12 cellular contexts compared by ENCODE assay signal in genomic region chr11:41536001-41536568, GRCh38.
DNase-seq lines count a peak whose midpoint lies in the region; ATAC-seq and TF ChIP-seq lines count a peak whose summit lies in the region.
"Had no signal": no experiment of that assay in that cellular context is flagged by ENCODE, and none has a peak within 500 bp of the region (broad histone marks: within the 10 kb centered on the region; RNA-seq: fewer than 3 reads in every experiment).

No MANE protein-coding gene starts in this region.

- H3K27me3 Mint-ChIP-seq in GM23338 (ENCODE audit: insufficient read depth, low read depth, poor library complexity), result no peaks in the 10 kb centered on the region
- no peaks in the 10 kb centered on the region for H3K27me3 Mint-ChIP-seq in neural progenitor cell (ENCODE audit: insufficient read depth, low read depth)
- H3K27me3 Mint-ChIP-seq in naive thymus-derived CD8-positive, alpha-beta T cell, result no peaks in the 10 kb centered on the region
- H3K27me3 Mint-ChIP-seq: B cell had no signal

- H3K4me3 ChIP-seq in GM23338 (no peak overlapping the region), neural progenitor cell (no peak overlapping the region)
- H3K4me3 ChIP-seq: BLaER1 treated with 17β-estradiol and CSF1 and Interleukin-3, amounts not matched to agents 10 nM and 100 nM; HAP-1 had no signal

- H3K36me3 Mint-ChIP-seq in GM23338 (ENCODE audit: low read depth) (no peaks in the 10 kb centered on the region), neural progenitor cell (no peaks in the 10 kb centered on the region)
- peaks cover 0 to 4% (median 0%) of the 10 kb centered on the region in 3 donors for H3K36me3 Mint-ChIP-seq in naive thymus-derived CD8-positive, alpha-beta T cell
- H3K36me3 Mint-ChIP-seq: CD8-positive, alpha-beta T cell had no signal

- TF ChIP-seq CTCF in GM23338 (conservative IDR thresholded peaks at IDR 0.05; ENCODE audit: low read depth in 2 of 2) (no peak), foreskin keratinocyte (conservative IDR thresholded peaks at IDR 0.05) (no peak), neural progenitor cell (IDR thresholded peaks at IDR 0.05) (no peak), RWPE1 (conservative IDR thresholded peaks at IDR 0.05; ENCODE audit: low read depth) (no peak), GM10248 (IDR thresholded peaks at IDR 0.05; ENCODE audit: control extremely low read depth, extremely low read depth, low read depth, missing control alignments) (no peak)

- no peaks in the 10 kb centered on the region for H4K20me1 ChIP-seq in GM23338 (replicated peaks; ENCODE audit: insufficient read depth)
- no peaks in the 10 kb centered on the region for H4K20me1 ChIP-seq in neural progenitor cell (ENCODE audit: low read depth)
- H4K20me1 ChIP-seq: BLaER1 treated with 17β-estradiol and CSF1 and Interleukin-3, amounts not matched to agents 10 nM and 100 nM had no signal

- H3K79me2 ChIP-seq in GM23338 (replicated peaks; ENCODE audit: insufficient read depth) (no peaks in the 10 kb centered on the region), neural progenitor cell (ENCODE audit: low read depth) (no peaks in the 10 kb centered on the region)

- H3K9me3 Mint-ChIP-seq in GM23338, result no peaks in the 10 kb centered on the region
- H3K9me3 Mint-ChIP-seq in neural progenitor cell, result no peaks in the 10 kb centered on the region
- H3K9me3 Mint-ChIP-seq in naive thymus-derived CD8-positive, alpha-beta T cell, result peaks cover 0 to 34% (median 7%) of the 10 kb centered on the region in 9 donors

- ATAC-seq in GM23338 (no peak), foreskin keratinocyte (peak; percentile 52)
- no peak for ATAC-seq in naive thymus-derived CD8-positive, alpha-beta T cell
- ATAC-seq: CD8-positive, alpha-beta T cell; HepG2 had no signal

- POLR2A ChIA-PET in RWPE1 (lab: Yijun Ruan, JAX; ENCODE audit: low non-redundant PET), result no interaction called here
- POLR2A ChIA-PET in naive thymus-derived CD8-positive, alpha-beta T cell (lab: Charles Lee), result no interaction called here
- POLR2A ChIA-PET in GM10248 (lab: Yijun Ruan, JAX), result no interaction called here

- peaks cover 2% of the 10 kb centered on the region; the same call in 1 of the 2 replicates for H3K9me2 ChIP-seq in GM23338 (ENCODE audit: insufficient read depth)

- H3F3A ChIP-seq in GM23338 (replicated peaks; ENCODE audit: low read depth), result no peaks in the 10 kb centered on the region
- no peaks in the 10 kb centered on the region for H3F3A ChIP-seq in neural progenitor cell (ENCODE audit: low read depth)

- no peak for DNase-seq in GM23338 (ENCODE audit: low spot score)
- DNase-seq in foreskin keratinocyte, result peak; percentile 52 to 85
- peak; percentile 9 for DNase-seq in neural progenitor cell (ENCODE audit: low spot score)
- DNase-seq in RWPE1 (ENCODE audit: low spot score), result no peak
- DNase-seq in naive thymus-derived CD8-positive, alpha-beta T cell, result no peak
- no peak for DNase-seq in GM10248 (ENCODE audit: extremely low spot score)
- DNase-seq: Calu3; CD8-positive, alpha-beta T cell had no signal

- H3K36me3 ChIP-seq in GM23338 (ENCODE audit: insufficient read depth) (no peaks in the 10 kb centered on the region), neural progenitor cell (no peaks in the 10 kb centered on the region)
- H3K36me3 ChIP-seq: BLaER1 treated with 17β-estradiol and CSF1 and Interleukin-3, amounts not matched to agents 10 nM and 100 nM; HAP-1 had no signal

- H3K4me2 ChIP-seq in GM23338 (peak overlapping the region; percentile 18; the same call in 1 of the 2 replicates), neural progenitor cell (no peak overlapping the region)
- H3K4me2 ChIP-seq: BLaER1 treated with 17β-estradiol and CSF1 and Interleukin-3, amounts not matched to agents 10 nM and 100 nM had no signal

- H3K9me3 ChIP-seq in neural progenitor cell (ENCODE audit: low read depth), result no peaks in the 10 kb centered on the region
- H3K9me3 ChIP-seq: BLaER1 treated with 17β-estradiol and CSF1 and Interleukin-3, amounts not matched to agents 10 nM and 100 nM; HAP-1 had no signal

- H3K27ac Mint-ChIP-seq in GM23338, result no peak overlapping the region
- H3K27ac Mint-ChIP-seq in neural progenitor cell, result no peak overlapping the region
- H3K27ac Mint-ChIP-seq in naive thymus-derived CD8-positive, alpha-beta T cell, result no peak overlapping the region
- H3K27ac Mint-ChIP-seq: B cell; CD8-positive, alpha-beta T cell had no signal

- H3K4me1 ChIP-seq in GM23338 (ENCODE audit: insufficient read depth) (peaks cover 26% of the 10 kb centered on the region), foreskin keratinocyte (peaks cover 28% of the 10 kb centered on the region), neural progenitor cell (no peaks in the 10 kb centered on the region)
- H3K4me1 ChIP-seq: BLaER1 treated with 17β-estradiol and CSF1 and Interleukin-3, amounts not matched to agents 10 nM and 100 nM; HAP-1 had no signal

- CTCF ChIA-PET in RWPE1 (lab: Yijun Ruan, JAX), result interaction anchor here (0.6 kb wide), 1 partner anchor 1180 kb away, joined by 3 read pairs; no protein-coding TSS in a partner anchor
- CTCF ChIA-PET in GM10248 (lab: Yijun Ruan, JAX), result no interaction called here

- no peaks in the 10 kb centered on the region for H3K27me3 ChIP-seq in GM23338 (ENCODE audit: insufficient read depth)
- no peaks in the 10 kb centered on the region for H3K27me3 ChIP-seq in foreskin keratinocyte
- H3K27me3 ChIP-seq in neural progenitor cell, result no peaks in the 10 kb centered on the region
- H3K27me3 ChIP-seq: BLaER1 treated with 17β-estradiol and CSF1 and Interleukin-3, amounts not matched to agents 10 nM and 100 nM had no signal

- H2AFZ ChIP-seq in GM23338, result peak overlapping the region; percentile 1; the same call in 1 of the 2 replicates
- peak overlapping the region; percentile 89 for H2AFZ ChIP-seq in neural progenitor cell (replicated peaks)

- H3K4me1 Mint-ChIP-seq in GM23338, result peaks cover 16% of the 10 kb centered on the region
- H3K4me1 Mint-ChIP-seq in neural progenitor cell, result peaks cover 4% of the 10 kb centered on the region
- H3K4me1 Mint-ChIP-seq in naive thymus-derived CD8-positive, alpha-beta T cell, result no peaks in the 10 kb centered on the region
- H3K4me1 Mint-ChIP-seq: B cell had no signal

- no peak overlapping the region for H3K9ac ChIP-seq in neural progenitor cell
- H3K9ac ChIP-seq: BLaER1 treated with 17β-estradiol and CSF1 and Interleukin-3, amounts not matched to agents 10 nM and 100 nM had no signal

- H3K4me3 Mint-ChIP-seq in GM23338 (no peak overlapping the region), neural progenitor cell (no peak overlapping the region)
- no peak overlapping the region for H3K4me3 Mint-ChIP-seq in naive thymus-derived CD8-positive, alpha-beta T cell
- H3K4me3 Mint-ChIP-seq: B cell; CD8-positive, alpha-beta T cell had no signal

- H3K27ac ChIP-seq in GM23338 (ENCODE audit: low read depth), result no peak overlapping the region
- H3K27ac ChIP-seq in foreskin keratinocyte, result no peak overlapping the region
- H3K27ac ChIP-seq in neural progenitor cell, result no peak overlapping the region
- H3K27ac ChIP-seq in RWPE1, result no peak overlapping the region
- H3K27ac ChIP-seq: BLaER1 treated with 17β-estradiol and CSF1 and Interleukin-3, amounts not matched to agents 10 nM and 100 nM had no signal

TF ChIP-seq in GM23338, 12 proteins besides CTCF, POLR2A, EP300 and RAD21 (continues in another document):
- TF ChIP-seq ZNF114 (CRISPR knock-in tag; IDR thresholded peaks at IDR 0.05), result no peak

Comparison
In these comparisons a context has a peak if more than half of its experiments do, and no peak if none do; other contexts are left out.
1. DNase-seq: peak in foreskin keratinocyte (2 of 2) and neural progenitor cell (single experiment); none in GM23338 (single experiment), RWPE1 (single experiment), naive thymus-derived CD8-positive, alpha-beta T cell (0 of 10) and GM10248 (single experiment).